Comparison of ENCODE assay signal across 16 cellular contexts in genomic region chr2:182924311-182924710, GRCh38. TPM values are rescaled to one million over a fixed set of nuclear protein-coding genes. Genes with fewer than 3 reads are reported as not detected.
DNase-seq lines count a peak whose midpoint lies in the region; ATAC-seq, FAIRE-seq and TF ChIP-seq lines count a peak whose summit lies in the region.
"Had no signal": no experiment of that assay in that cellular context is flagged by ENCODE, and none has a peak within 500 bp of the region (broad histone marks: within the 10 kb centered on the region; RNA-seq: fewer than 3 reads in every experiment).

No MANE protein-coding gene starts in this region.

- no peaks in the 10 kb centered on the region for H3K4me1 ChIP-seq in small intestine (ENCODE audit: control insufficient read depth in 2 of 2, insufficient read depth in 1 of 2, low read depth in 1 of 2, low read length in 1 of 2)
- H3K4me1 ChIP-seq: thyroid gland had no signal

- no peak overlapping the region for H3K4me3 ChIP-seq in small intestine (ENCODE audit: low read depth in 1 of 2, low read length in 2 of 2)
- H3K4me3 ChIP-seq: coronary artery, MG63, thyroid gland had no signal

- TF ChIP-seq EP300 in Ishikawa (IDR thresholded peaks at IDR 0.05; ENCODE audit: borderline replicate concordance) = no peak

- H3K27ac ChIP-seq in caudate nucleus (ENCODE audit: low read depth, low read length) (peak overlapping the region; percentile 18), small intestine (ENCODE audit: low read depth in 1 of 2, low read length in 1 of 2) (no peak overlapping the region)
- H3K27ac ChIP-seq: coronary artery, thyroid gland had no signal

- FAIRE-seq in small intestine (lab: Jason Lieb, UNC) = peak; percentile 57
- FAIRE-seq: GM12891 had no signal

- peak; percentile 67 for ATAC-seq in left lobe of liver
- no peak for ATAC-seq in GM18502 (IDR thresholded peaks at IDR 0.05; ENCODE audit: poor library complexity, unreplicated experiment)

- H3K36me3 ChIP-seq in small intestine (ENCODE audit: control insufficient read depth in 2 of 2, insufficient read depth in 2 of 2, low read length in 2 of 2) = peaks cover 5 to 7% of the 10 kb centered on the region in 2 donors

- TF ChIP-seq RAD21 in Ishikawa (IDR thresholded peaks at IDR 0.05; ENCODE audit: low read depth) = no peak

- peak in 8 of 61 donors; percentile 6 to 50 (median 12) for DNase-seq in caudate nucleus (lab: John Stamatoyannopoulos, UW)
- no peak for DNase-seq in left lobe of liver (ENCODE audit: low spot score)
- DNase-seq in small intestine = no peak
- no peak for DNase-seq in NCI-H748 treated with DMSO at 0.1 percent for 48 hours (lab: John Stamatoyannopoulos, UW)
- DNase-seq in NCI-H2171 (lab: John Stamatoyannopoulos, UW) = no peak
- DNase-seq: activated CD4-positive, alpha-beta T cell treated with anti-CD3 and anti-CD28 coated beads for 48 hours; CD4-positive, CD25-positive, alpha-beta regulatory T cell; immature natural killer cell; MG63; NCI-H2029 treated with DMSO at 0.1 percent for 48 hours; thyroid gland had no signal

- H3K27me3 ChIP-seq in small intestine (ENCODE audit: control insufficient read depth in 2 of 2, insufficient read depth in 2 of 2, low read length in 2 of 2) = no peaks in the 10 kb centered on the region
- H3K27me3 ChIP-seq: MG63, thyroid gland had no signal

- H3K9me3 ChIP-seq in small intestine (ENCODE audit: control insufficient read depth, low read depth) = no peaks in the 10 kb centered on the region
- H3K9me3 ChIP-seq: MG63, thyroid gland had no signal

TF ChIP-seq in Ishikawa, 13 proteins besides CTCF, POLR2A, EP300 and RAD21:
- TF ChIP-seq TAF1 (IDR thresholded peaks at IDR 0.05; ENCODE audit: low read depth) (no peak), EGR1 (IDR thresholded peaks at IDR 0.05) (no peak), REST (IDR thresholded peaks at IDR 0.05; ENCODE audit: low read depth) (no peak), TCF12 (IDR thresholded peaks at IDR 0.05; ENCODE audit: low read depth) (no peak), ZBTB7A (IDR thresholded peaks at IDR 0.05; ENCODE audit: low read depth) (no peak), CREB1 (IDR thresholded peaks at IDR 0.05; ENCODE audit: low read depth) (no peak), NFIC (IDR thresholded peaks at IDR 0.05) (no peak), CEBPB (IDR thresholded peaks at IDR 0.05) (peak; percentile 76)

RNA-seq across cellular contexts. Expression of gene FRZB, which starts 57.9 kb away (rescaled TPM):
- total RNA-seq in left lobe of liver = 0.28 TPM
- polyA plus RNA-seq in small intestine = 1 to 10 TPM; 1.9 to 5.2 (median 2.5) TPM
- total RNA-seq: CD4-positive, CD25-positive, alpha-beta regulatory T cell; T-helper 2 cell treated with Interferon-gamma antibody and Interleukin-4, amounts not matched to agents 100 ng/mL and 5 ng/mL, for 36 hours had no signal
- polyA plus RNA-seq: CD4-positive, CD25-positive, alpha-beta regulatory T cell; immature natural killer cell had no signal
